13 cellular contexts compared by ENCODE assay signal in genomic region chr18:40821596-40822243, GRCh38.
"Had no signal": no experiment of that assay in that cellular context is flagged by ENCODE, and none has a peak within 500 bp of the region (broad histone marks: within the 10 kb centered on the region; RNA-seq: fewer than 3 reads in every experiment).

No MANE protein-coding gene starts in this region.

- H3K27me3 ChIP-seq: esophagus muscularis mucosa, gastroesophageal sphincter, heart right ventricle, thyroid gland had no signal

- DNase-seq: activated CD4-positive, alpha-beta T cell treated with anti-CD3 and anti-CD28 coated beads, Interleukin-2, amount 50 U/mL, for 4 hours; activated gamma-delta T cell treated with Interleukin-2 at 50 U/mL for 16 hours; effector CD8-positive, alpha-beta T cell; heart right ventricle; left ventricle myocardium superior; naive thymus-derived CD8-positive, alpha-beta T cell; stimulated activated naive CD4-positive, alpha-beta T cell; T-helper 2 cell; thyroid gland had no signal

- H3K4me3 ChIP-seq: esophagus muscularis mucosa, gastroesophageal sphincter, heart right ventricle, thyroid gland had no signal

- H3K9me3 ChIP-seq: esophagus muscularis mucosa, gastroesophageal sphincter, thyroid gland had no signal

- H3K4me1 ChIP-seq: esophagus muscularis mucosa, gastroesophageal sphincter, heart right ventricle, parathyroid adenoma, thyroid gland had no signal

- H3K36me3 ChIP-seq: esophagus muscularis mucosa, gastroesophageal sphincter, heart right ventricle, thyroid gland had no signal

- H3K27ac ChIP-seq: esophagus muscularis mucosa, gastroesophageal sphincter, heart right ventricle, parathyroid adenoma, thyroid gland, VCaP had no signal

- ATAC-seq: gastroesophageal sphincter; heart right ventricle; left ventricle myocardium superior; naive thymus-derived CD8-positive, alpha-beta T cell had no signal
